8 cellular contexts compared by ENCODE assay signal in the genomic region with DNA sequence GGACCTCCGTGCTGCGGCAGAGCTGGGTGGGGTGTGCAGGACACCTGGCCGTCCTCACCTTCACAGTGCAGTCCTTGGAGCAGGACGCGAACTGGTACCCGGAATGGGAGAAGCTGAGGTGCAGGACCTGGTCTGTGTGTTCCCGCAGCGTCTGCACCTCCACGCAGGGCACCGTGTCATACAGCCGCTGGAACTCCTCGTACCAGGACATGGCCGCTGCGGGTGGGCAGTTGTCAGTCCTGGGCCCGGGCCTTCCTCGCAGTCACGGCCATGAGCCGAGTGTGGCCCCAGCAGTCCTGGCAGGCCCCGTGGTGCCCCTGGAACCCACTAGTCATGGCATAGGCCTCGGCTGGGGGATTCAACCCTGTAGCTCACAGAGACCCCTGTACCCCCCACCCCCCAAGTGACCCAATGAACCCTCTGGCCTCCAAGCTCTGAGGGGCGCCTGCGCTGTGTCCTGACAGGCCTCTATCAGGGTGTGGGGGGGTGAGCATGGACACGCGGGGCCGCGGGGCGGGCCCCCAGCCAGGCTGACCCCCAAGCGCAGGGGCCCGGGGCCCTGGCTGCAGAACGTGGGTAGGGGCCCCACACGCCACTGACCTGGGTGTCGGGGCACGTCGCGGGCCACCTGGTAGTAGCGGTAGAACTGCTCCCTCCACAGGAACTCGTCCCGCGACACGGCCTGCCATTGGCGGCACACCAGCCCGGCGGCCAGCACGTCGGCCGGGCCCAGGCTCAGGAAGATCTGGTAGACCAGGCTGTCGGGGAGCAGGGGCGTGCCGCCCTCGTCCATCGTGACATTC. TPM values are rescaled to one million over a fixed set of nuclear protein-coding genes. Genes with fewer than 3 reads are reported as not detected.
DNase-seq lines count a peak whose midpoint lies in the region; ATAC-seq and TF ChIP-seq lines count a peak whose summit lies in the region.

No MANE protein-coding gene starts in this region.

- TF ChIP-seq CTCF in Panc1 (IDR thresholded peaks at IDR 0.05) (no peak), lung (IDR thresholded peaks at IDR 0.05; ENCODE audit: control extremely low read depth, extremely low read depth) (no peak), thyroid gland (IDR thresholded peaks at IDR 0.05) (no peak)

- DNase-seq in activated CD4-positive, alpha-beta T cell treated with anti-CD3 and anti-CD28 coated beads for 48 hours, result peak; percentile 59
- DNase-seq in activated CD4-positive, alpha-beta T cell treated with anti-CD3 and anti-CD28 coated beads, Interleukin-2, amount 50 U/mL, for 4 hours, result no peak
- DNase-seq in Panc1 (ENCODE audit: low read depth, low spot score) (no peak), lung (ENCODE audit: low spot score) (no peak), thyroid gland (peak; percentile 40 to 42)
- DNase-seq in central memory CD4-positive, alpha-beta T cell, result peak; percentile 28

- no peaks in the 10 kb centered on the region for H3K27me3 ChIP-seq in Panc1 (ENCODE audit: control insufficient read depth, insufficient read depth, low read length)
- no peaks in the 10 kb centered on the region for H3K27me3 ChIP-seq in lung (ENCODE audit: control insufficient read depth, insufficient read depth)
- no peaks in the 10 kb centered on the region for H3K27me3 ChIP-seq in thyroid gland

- peaks cover 7% of the 10 kb centered on the region; the same call in 1 of the 2 replicates for H3K36me3 ChIP-seq in Panc1 (ENCODE audit: control insufficient read depth, insufficient read depth, low read length)
- H3K36me3 ChIP-seq in lung (ENCODE audit: control insufficient read depth in 2 of 2, insufficient read depth in 2 of 2, low read length in 2 of 2), result peaks cover 6 to 39% of the 10 kb centered on the region in 2 donors
- H3K36me3 ChIP-seq in thyroid gland, result peaks cover 34 to 36% of the 10 kb centered on the region in 2 donors

- ATAC-seq in HG02798 (IDR thresholded peaks at IDR 0.05; ENCODE audit: poor library complexity, unreplicated experiment) (peak; percentile 8), Panc1 (peak; percentile 29), lung (ENCODE audit: insufficient read depth, low FRiP score) (peak; percentile 1), GM19324 (IDR thresholded peaks at IDR 0.05; ENCODE audit: low FRiP score, unreplicated experiment) (no peak)

- intact Hi-C loops in Panc1 (cut with micrococcal nuclease; ENCODE audit: unreplicated experiment), result loop anchor here (10.0 kb wide), 1 partner anchor 91 kb away; the partner anchor contains the start of gene FUT7
- intact Hi-C loops in thyroid gland (cut with DNase I), result loop anchor here (5.0 kb wide), 2 partner anchors 56 to 96 kb away; partner anchors contain the start of genes PHPT1 and TRAF2

- no peak for TF ChIP-seq POLR2A in thyroid gland (IDR thresholded peaks at IDR 0.05)

- in situ Hi-C loops in Panc1 (cut with HindIII; ENCODE audit: low pct_unique_long_range_greater_than_20kb, low sequenced_read_pairs), result no loop called here

- no TSS peak for BruUV-seq in Panc1 (replicated peaks; lab: Mats Ljungman, UMichigan)

- H3K4me3 ChIP-seq in Panc1 (ENCODE audit: low read depth in 2 of 2, low read length in 2 of 2) (peak overlapping the region; percentile 64), lung (peak overlapping the region; percentile 86), thyroid gland (replicated peaks in 1 of 3) (peak overlapping the region; percentile 71 to 94 (median 87))

- WGBS in lung, 2 donors, result 27 to 38% methylated on average over 42 to 51 of the region's 51 CpGs
- 46 to 51% methylated on average over 5 to 16 of the region's 51 CpGs for WGBS in thyroid gland, 2 donors

- peaks cover 27% of the 10 kb centered on the region for H3K4me1 ChIP-seq in Panc1 (ENCODE audit: control insufficient read depth, insufficient read depth, low read length)
- H3K4me1 ChIP-seq in lung (ENCODE audit: control insufficient read depth in 2 of 2, insufficient read depth in 2 of 2, low read length in 2 of 2), result peaks cover 0 to 22% of the 10 kb centered on the region in 2 donors
- H3K4me1 ChIP-seq in thyroid gland, result peaks cover 30 to 47% of the 10 kb centered on the region in 2 donors

- no peaks in the 10 kb centered on the region for H3K9me3 ChIP-seq in Panc1 (ENCODE audit: control insufficient read depth, insufficient read depth, low read depth, low read length)
- peaks cover 0 to 2% of the 10 kb centered on the region in 2 donors for H3K9me3 ChIP-seq in lung (ENCODE audit: control insufficient read depth in 2 of 2, insufficient read depth in 1 of 2, low read length in 1 of 2)
- no peaks in the 10 kb centered on the region for H3K9me3 ChIP-seq in thyroid gland

- H3K27ac ChIP-seq in Panc1 (ENCODE audit: low read length), result peak overlapping the region; percentile 75
- H3K27ac ChIP-seq in lung (ENCODE audit: low read depth in 1 of 2, low read length in 1 of 2), result peak overlapping the region; percentile 84 to 97
- peak overlapping the region in 2 of 3 donors; percentile 74 to 80 for H3K27ac ChIP-seq in thyroid gland

- CTCF ChIA-PET in Panc1 (lab: Charles Lee), result no interaction called here

- POLR2A ChIA-PET in Panc1 (lab: Charles Lee), result no interaction called here

RNA-seq across cellular contexts. Expression of gene FBXW5, which starts 1.0 kb away (rescaled TPM):
- total RNA-seq in Panc1 (2021; ENCODE audit: unreplicated experiment) (72.6 TPM), lung (100 to 1,000 TPM in 1 of 2 donors, 10 to 100 TPM in 1; 56.6 to 118 TPM), thyroid gland (100 to 1,000 TPM; 138 to 282 (median 203) TPM)
- polyA plus RNA-seq in Panc1 (2012; ENCODE audit: insufficient read length), result 93.9 TPM
- 100 to 1,000 TPM in 1 of 2 donors, 10 to 100 TPM in 1; 89.1 to 109 TPM for polyA plus RNA-seq in lung

RNA-seq across cellular contexts. Expression of gene C8G, which starts 1.6 kb away (rescaled TPM):
- total RNA-seq in Panc1 (2021; ENCODE audit: unreplicated experiment) (2.9 TPM), lung (1 to 10 TPM in 1 of 2 donors, not detected in 1; 2.1 TPM), thyroid gland (1 to 10 TPM in 1 of 4 donors, not detected in 3; 1.8 TPM)
- 2.8 TPM for polyA plus RNA-seq in Panc1 (2012; ENCODE audit: insufficient read length)
- 1 to 10 TPM in 1 of 2 donors, under 1 TPM in 1; 0.90 to 1.4 TPM for polyA plus RNA-seq in lung

RNA-seq across cellular contexts. Expression of gene LCN12, which starts 8.6 kb away (rescaled TPM):
- total RNA-seq in Panc1 (2021; ENCODE audit: unreplicated experiment) (2.5 TPM), lung (1 to 10 TPM; 4.1 to 6.3 TPM), thyroid gland (10 to 100 TPM; 24.3 to 85.0 (median 54.0) TPM)
- polyA plus RNA-seq in Panc1 (2012; ENCODE audit: insufficient read length), result 3.0 TPM
- polyA plus RNA-seq in lung, result 1 to 10 TPM in 1 of 2 donors, under 1 TPM in 1; 0.35 to 2.4 TPM

RNA-seq across cellular contexts. Expression of gene PTGDS, which starts 33.8 kb away (rescaled TPM):
- total RNA-seq in Panc1 (2021; ENCODE audit: unreplicated experiment) (13.7 TPM), lung (100 to 1,000 TPM in 1 of 2 donors, 10 to 100 TPM in 1; 29.5 to 159 TPM), thyroid gland (10 to 100 TPM in 3 of 4 donors, 1 to 10 TPM in 1; 5.0 to 39.5 (median 33.9) TPM)
- polyA plus RNA-seq in Panc1 (2012; ENCODE audit: insufficient read length), result 15.8 TPM
- polyA plus RNA-seq in lung, result 100 to 1,000 TPM in 1 of 2 donors, 10 to 100 TPM in 1; 19.4 to 158 TPM

RNA-seq across cellular contexts. Expression of gene LCNL1, which starts 39.3 kb away (rescaled TPM):
- total RNA-seq in Panc1 (2021; ENCODE audit: unreplicated experiment) (0.82 TPM), lung (1 to 10 TPM in 1 of 2 donors, under 1 TPM in 1; 0.28 to 2.5 TPM), thyroid gland (under 1 TPM in 1 of 4 donors, not detected in 3; 0.54 TPM)
- 1.3 TPM for polyA plus RNA-seq in Panc1 (2012; ENCODE audit: insufficient read length)
- polyA plus RNA-seq in lung, result 1 to 10 TPM in 1 of 2 donors, under 1 TPM in 1; 0.15 to 2.7 TPM

Comparison
In these comparisons a context has a peak if more than half of its experiments do, and no peak if none do; other contexts are left out.
1. DNase-seq: peak in activated CD4-positive, alpha-beta T cell treated with anti-CD3 and anti-CD28 coated beads for 48 hours (single experiment), central memory CD4-positive, alpha-beta T cell (single experiment) and thyroid gland (2 of 2); none in activated CD4-positive, alpha-beta T cell treated with anti-CD3 and anti-CD28 coated beads, Interleukin-2, amount 50 U/mL, for 4 hours (0 of 2), Panc1 (single experiment) and lung (single experiment).
2. Peak in every context shown above with its lines, with median percentiles within 50 percentile points of each other: H3K27ac ChIP-seq and H3K4me3 ChIP-seq.